Comparison of ENCODE assay signal across 20 cellular contexts in genomic region chr2:231127480-231127879, GRCh38. TPM values are rescaled to one million over a fixed set of nuclear protein-coding genes. Genes with fewer than 3 reads are reported as not detected.
DNase-seq lines count a peak whose midpoint lies in the region; ATAC-seq, FAIRE-seq and TF ChIP-seq lines count a peak whose summit lies in the region.
"Had no signal": no experiment of that assay in that cellular context is flagged by ENCODE, and none has a peak within 500 bp of the region (broad histone marks: within the 10 kb centered on the region; RNA-seq: fewer than 3 reads in every experiment).

No MANE protein-coding gene starts in this region.

- no peak for DNase-seq in HEK293T (ENCODE audit: extremely low spot score)
- peak; percentile 73 for DNase-seq in PC-3
- DNase-seq in SK-N-MC (ENCODE audit: low read depth, low spot score) = no peak
- DNase-seq in posterior cingulate gyrus = no peak
- DNase-seq: C1 segment of cervical spinal cord; CD4-positive, alpha-beta memory T cell; COR-L47; DMS153; DND-41; H9 had no signal

- H4K20me1 ChIP-seq in PC-3 (ENCODE audit: low read length) = no peaks in the 10 kb centered on the region

- no peak overlapping the region for H3K4me3 ChIP-seq in PC-3 (ENCODE audit: low read length)
- no peak overlapping the region for H3K4me3 ChIP-seq in SK-N-MC
- H3K4me3 ChIP-seq: GM23338 had no signal

- BruUV-seq in PC-3 (replicated peaks; lab: Mats Ljungman, UMichigan) = no TSS peak

- H3K4me1 ChIP-seq in PC-3 (ENCODE audit: insufficient read depth, low read length) = peaks cover 54% of the 10 kb centered on the region

- peak; percentile 57 for ATAC-seq in PC-3
- no peak for ATAC-seq in GM18867 (IDR thresholded peaks at IDR 0.05; ENCODE audit: unreplicated experiment)
- ATAC-seq in HG02678 (IDR thresholded peaks at IDR 0.05; ENCODE audit: unreplicated experiment) = no peak
- no peak for ATAC-seq in HG03196 (IDR thresholded peaks at IDR 0.05; ENCODE audit: unreplicated experiment)
- ATAC-seq: GM23338, HCT116 had no signal

- H3F3A ChIP-seq in PC-3 (ENCODE audit: low read length, unreplicated experiment) = peaks cover 4% of the 10 kb centered on the region

- H3K27ac ChIP-seq in PC-3 (ENCODE audit: low read length) (peak overlapping the region; percentile 85), SK-N-MC (peak overlapping the region; percentile 93)
- H3K27ac ChIP-seq: 22Rv1 had no signal

- H3K79me2 ChIP-seq in PC-3 (ENCODE audit: low read length) = peaks cover 42% of the 10 kb centered on the region

- H3K9me3 ChIP-seq in PC-3 (ENCODE audit: low read length) = no peaks in the 10 kb centered on the region
- no peaks in the 10 kb centered on the region for H3K9me3 ChIP-seq in SK-N-MC (ENCODE audit: low read depth, low read length)

- H3K36me3 ChIP-seq in PC-3 (ENCODE audit: low read depth, low read length) = no peaks in the 10 kb centered on the region
- H3K36me3 ChIP-seq in SK-N-MC (ENCODE audit: insufficient read depth, low read length) = no peaks in the 10 kb centered on the region; the same call in 1 of the 2 replicates

- H3K9me2 ChIP-seq in PC-3 (replicated peaks; ENCODE audit: low read length) = no peaks in the 10 kb centered on the region

- FAIRE-seq in A204.1 (lab: Jason Lieb, UNC) = peak; percentile 51
- FAIRE-seq: GM12892 had no signal

- POLR2A ChIA-PET in HEK293T (lab: Yijun Ruan, JAX) (no interaction called here), PC-3 (lab: Charles Lee; ENCODE audit: unreplicated experiment) (no interaction called here)

- H3K27me3 ChIP-seq in PC-3 (ENCODE audit: low read length) = no peaks in the 10 kb centered on the region

- H3K4me2 ChIP-seq in PC-3 (ENCODE audit: low read length) = peak overlapping the region; percentile 53

- CTCF ChIA-PET in HEK293T (lab: Yijun Ruan, JAX) (no interaction called here), PC-3 (lab: Charles Lee) (no interaction called here)

- no peak for TF ChIP-seq CTCF in PC-3 (conservative IDR thresholded peaks at IDR 0.05; ENCODE audit: low read depth, low read length)

- H3K9ac ChIP-seq in PC-3 (ENCODE audit: low read length) (peak overlapping the region; percentile 23), SK-N-MC (ENCODE audit: insufficient read length) (no peak overlapping the region)

- intact Hi-C loops in PC-3 (cut with micrococcal nuclease) = no loop called here
- intact Hi-C loops in posterior cingulate gyrus (cut with DNase I) = no loop called here

- H2AFZ ChIP-seq in PC-3 (ENCODE audit: low read length) = no peak overlapping the region
- H2AFZ ChIP-seq: GM23338 had no signal

TF ChIP-seq in HEK293T, 16 proteins besides CTCF, POLR2A, EP300 and RAD21:
- TF ChIP-seq PKNOX1 (IDR thresholded peaks at IDR 0.05) (0 out of 2 replicates have a peak, but pooled peaks have one; percentile 24), SUZ12 (IDR thresholded peaks at IDR 0.05) (no peak)

RNA-seq across cellular contexts. Expression of gene HTR2B, which starts 2.6 kb away (rescaled TPM):
- not detected in 2 replicates for total RNA-seq in PC-3 (2014; rRNA removed)
- total RNA-seq: A673; CD4-positive, alpha-beta memory T cell; GM23338; H4; H9 had no signal
